Comparison of ENCODE assay signal across 7 cellular contexts in the genomic region with DNA sequence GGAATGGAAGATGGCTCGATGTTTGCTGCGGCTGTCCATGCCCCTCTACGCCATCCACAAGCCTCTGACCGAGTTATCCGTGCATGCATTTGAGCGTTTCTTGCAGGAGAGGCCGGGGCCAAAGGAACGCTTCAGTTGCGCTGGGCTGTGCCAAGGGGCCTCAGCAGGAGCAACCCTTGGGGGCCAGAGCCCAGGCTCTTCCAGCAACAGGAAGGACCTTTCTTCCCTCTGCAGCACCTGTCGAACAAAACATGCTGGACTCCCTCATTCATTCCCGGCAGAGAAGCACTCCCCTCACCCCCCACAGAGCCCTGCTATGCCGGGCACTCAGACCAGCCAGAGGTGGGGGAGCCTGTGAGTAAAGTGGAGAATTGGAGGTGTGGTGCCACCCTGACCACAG.
DNase-seq lines count a peak whose midpoint lies in the region; ATAC-seq and TF ChIP-seq lines count a peak whose summit lies in the region.
"Not testable (repeated sequence)": the region's sequence is repeated elsewhere in the genome, so short reads cannot be mapped to it uniquely, and the experiment has no call there.

No MANE protein-coding gene starts in this region.

- peak; percentile 6 for ATAC-seq in GM19035 (IDR thresholded peaks at IDR 0.05; ENCODE audit: unreplicated experiment)
- ATAC-seq in GM21737 (IDR thresholded peaks at IDR 0.05; ENCODE audit: unreplicated experiment): peak; percentile 1
- peak; percentile 1 for ATAC-seq in HG03045 (IDR thresholded peaks at IDR 0.05; ENCODE audit: unreplicated experiment)
- peak; percentile 5 for ATAC-seq in HG03460 (IDR thresholded peaks at IDR 0.05; ENCODE audit: unreplicated experiment)
- ATAC-seq in activated B cell treated with CpG ODN at 0.5 μM for 24 hours (ENCODE audit: low read depth): peak; percentile 1
- ATAC-seq in naive B cell (ENCODE audit: low read depth in 2 of 2): peak in 1 of 2 donors; percentile 0

- not testable (repeated sequence) for H3K9me3 Mint-ChIP-seq in CD14-positive monocyte, activated B cell treated with CpG ODN at 0.5 μM for 24 hours, naive B cell

- not testable (repeated sequence) for DNase-seq in CD14-positive monocyte (ENCODE audit: low spot score); activated B cell treated with CpG ODN at 0.5 μM for 24 hours; naive B cell

- H3K36me3 Mint-ChIP-seq in CD14-positive monocyte; activated B cell treated with CpG ODN at 0.5 μM for 24 hours (ENCODE audit: low read depth); naive B cell: not testable (repeated sequence)

- intact Hi-C loops in CD14-positive monocyte (cut with micrococcal nuclease): not testable (repeated sequence)
- intact Hi-C loops in activated B cell treated with CpG ODN at 0.5 μM for 24 hours (cut with micrococcal nuclease): loop anchor here (2.0 to 5.0 kb wide), 2 partner anchors 59 to 82 kb away; a partner anchor contains a TSS

- CTCF ChIA-PET in activated B cell treated with CpG ODN at 0.5 μM for 24 hours (lab: Charles Lee): not testable (repeated sequence)

- not testable (repeated sequence) for TF ChIP-seq CTCF in CD14-positive monocyte (IDR thresholded peaks at IDR 0.05); activated B cell treated with CpG ODN at 0.5 μM for 24 hours (IDR thresholded peaks at IDR 0.05)

- not testable (repeated sequence) for H3K4me3 Mint-ChIP-seq in CD14-positive monocyte
- H3K4me3 Mint-ChIP-seq in activated B cell treated with CpG ODN at 0.5 μM for 24 hours: peak overlapping the region; percentile 67
- peak overlapping the region; percentile 59 to 92 (median 82) for H3K4me3 Mint-ChIP-seq in naive B cell

- H3K27ac Mint-ChIP-seq in CD14-positive monocyte: peak overlapping the region; percentile 92 to 99 (median 98)
- H3K27ac Mint-ChIP-seq in activated B cell treated with CpG ODN at 0.5 μM for 24 hours: peak overlapping the region; percentile 97
- H3K27ac Mint-ChIP-seq in naive B cell: peak overlapping the region; percentile 98 to 100 (median 100)

- not testable (repeated sequence) for H3K27me3 Mint-ChIP-seq in CD14-positive monocyte (ENCODE audit: low read depth in 3 of 3); activated B cell treated with CpG ODN at 0.5 μM for 24 hours; naive B cell

- peaks cover 66% of the 10 kb centered on the region for H3K4me1 Mint-ChIP-seq in CD14-positive monocyte
- H3K4me1 Mint-ChIP-seq in activated B cell treated with CpG ODN at 0.5 μM for 24 hours: peaks cover 83% of the 10 kb centered on the region
- H3K4me1 Mint-ChIP-seq in naive B cell: peaks cover 50 to 86% (median 74%) of the 10 kb centered on the region in 3 donors

- POLR2A ChIA-PET in activated B cell treated with CpG ODN at 0.5 μM for 24 hours (lab: Charles Lee): interaction anchor here (1.0 to 1.4 kb wide), 2 partner anchors 9 to 59 kb away, joined by 7 read pairs; no protein-coding TSS in a partner anchor
